Comparison of ENCODE assay signal across 8 cellular contexts in genomic region chr6:28940294-28940858, GRCh38. TPM values are rescaled to one million over a fixed set of nuclear protein-coding genes. Genes with fewer than 3 reads are reported as not detected.
A peak's percentile ranks its signal among the peaks of the same experiment; 100 is the strongest.
DNase-seq lines count a peak whose midpoint lies in the region; ATAC-seq and TF ChIP-seq lines count a peak whose summit lies in the region.

No MANE protein-coding gene starts in this region.

- no peaks in the 10 kb centered on the region for H3K27me3 ChIP-seq in HL-60 (ENCODE audit: insufficient read depth, poor library complexity, severe bottlenecking)

- TF ChIP-seq CTCF in HL-60 (IDR thresholded peaks at IDR 0.05; ENCODE audit: insufficient read depth, low read length): no peak

- peak; percentile 27 for DNase-seq in AG08395 (ENCODE audit: low spot score)
- DNase-seq in HL-60 (ENCODE audit: low read depth in 1 of 2, low spot score in 1 of 2): peak in 1 of 2 experiments; percentile 36
- DNase-seq in SK-N-DZ (ENCODE audit: low spot score): peak; percentile 57
- DNase-seq in amniotic epithelial cell (ENCODE audit: low read depth): peak; percentile 48
- DNase-seq in hypothalamus (lab: John Stamatoyannopoulos, UW): peak in 33 of 51 donors; percentile 4 to 81 (median 37)
- DNase-seq in renal cortical epithelial cell (ENCODE audit: low read depth): peak; percentile 57

- ATAC-seq in GM19025 (IDR thresholded peaks at IDR 0.05; ENCODE audit: low read depth, unreplicated experiment): peak; percentile 11
- no peak for ATAC-seq in HG02884 (IDR thresholded peaks at IDR 0.05; ENCODE audit: unreplicated experiment)

- H3K27ac ChIP-seq in HL-60 (replicated peaks): peak overlapping the region; percentile 58

- peak overlapping the region; percentile 81 for H3K4me3 ChIP-seq in HL-60 (replicated peaks; ENCODE audit: insufficient read depth, low read length)

RNA-seq across cellular contexts. Expression of gene TRIM27, which starts 16.6 kb away (rescaled TPM):
- polyA plus RNA-seq in SK-N-DZ (2014; cell fraction: cytosol; rRNA removed): 74.0 and 84.2 TPM in 2 replicates
- 121 and 154 TPM in 2 replicates for polyA plus RNA-seq in SK-N-DZ (2014; cell fraction: nucleus; rRNA removed)
- total RNA-seq in renal cortical epithelial cell: 58.3 and 66.5 TPM in 2 replicates
